ENCODE assay signal across 22 cellular contexts in genomic region chr18:63787673-63788072, GRCh38. TPM values are rescaled to one million over a fixed set of nuclear protein-coding genes. Genes with fewer than 3 reads are reported as not detected.
"Had no signal": no experiment of that assay in that cellular context is flagged by ENCODE, and none has a peak within 500 bp of the region (broad histone marks: within the 10 kb centered on the region; RNA-seq: fewer than 3 reads in every experiment).

No MANE protein-coding gene starts in this region.

- H3K9me3 Mint-ChIP-seq: activated CD4-positive, alpha-beta memory T cell treated with anti-CD3 and anti-CD28 coated beads for 36 hours; activated T-helper 1 cell treated with anti-CD3 and anti-CD28 coated beads, Interleukin-12 subunit alpha, Interleukin-12 subunit beta, Interleukin-2, Interleukin-4 antibody, amounts not matched to agents 30 ng/mL and 10 ng/mL and 1 ng/mL, durations not matched to agents 14 hours and 24 hours and 36 hours; dendritic cell treated with granulocyte-macrophage colony-stimulating factor and Interleukin-4, amounts not matched to agents 40 ng/mL and 50 ng/mL, for 4 days; mesothelial cell of epicardium; nephron progenitor cell; WTC11 had no signal

- H3K27ac Mint-ChIP-seq: activated CD4-positive, alpha-beta memory T cell treated with anti-CD3 and anti-CD28 coated beads for 36 hours; activated CD4-positive, alpha-beta T cell treated with anti-CD3 and anti-CD28 coated beads for 36 hours; activated naive CD8-positive, alpha-beta T cell; activated T-helper 1 cell treated with anti-CD3 and anti-CD28 coated beads, Interleukin-12 subunit alpha, Interleukin-12 subunit beta, Interleukin-2, Interleukin-4 antibody, amounts not matched to agents 30 ng/mL and 10 ng/mL and 1 ng/mL, durations not matched to agents 14 hours and 24 hours and 36 hours; dendritic cell treated with granulocyte-macrophage colony-stimulating factor and Interleukin-4, amounts not matched to agents 40 ng/mL and 50 ng/mL, for 4 days; effector memory CD8-positive, alpha-beta T cell; mesothelial cell of epicardium; nephron progenitor cell; WTC11 had no signal

- H3K36me3 ChIP-seq: cardiac muscle cell, tibial artery had no signal

- DNase-seq: activated CD4-positive, alpha-beta memory T cell treated with anti-CD3 and anti-CD28 coated beads for 36 hours; activated CD4-positive, alpha-beta T cell treated with anti-CD3 and anti-CD28 coated beads for 36 hours; activated T-cell treated with anti-CD3 and anti-CD28 coated beads for 4 hours; effector memory CD8-positive, alpha-beta T cell; hippocampal formation; nephron progenitor cell; nucleus accumbens; posterior cingulate gyrus; stimulated activated CD4-positive, alpha-beta T cell treated with anti-CD3 and anti-CD28 coated beads, Interleukin-1b, Interleukin-23, amount 100 ng/mL, for 48 hours; tibial artery had no signal

- H3K4me1 ChIP-seq: tibial artery had no signal

- H3K27me3 Mint-ChIP-seq: activated CD4-positive, alpha-beta memory T cell treated with anti-CD3 and anti-CD28 coated beads for 36 hours; activated CD4-positive, alpha-beta T cell treated with anti-CD3 and anti-CD28 coated beads for 36 hours; activated naive CD8-positive, alpha-beta T cell; effector memory CD8-positive, alpha-beta T cell had no signal

- H3K4me3 Mint-ChIP-seq: activated CD4-positive, alpha-beta memory T cell treated with anti-CD3 and anti-CD28 coated beads for 36 hours; activated CD4-positive, alpha-beta T cell treated with anti-CD3 and anti-CD28 coated beads for 36 hours; activated naive CD8-positive, alpha-beta T cell; activated T-helper 1 cell treated with anti-CD3 and anti-CD28 coated beads, Interleukin-12 subunit alpha, Interleukin-12 subunit beta, Interleukin-2, Interleukin-4 antibody, amounts not matched to agents 30 ng/mL and 10 ng/mL and 1 ng/mL, durations not matched to agents 14 hours and 24 hours and 36 hours; dendritic cell treated with granulocyte-macrophage colony-stimulating factor and Interleukin-4, amounts not matched to agents 40 ng/mL and 50 ng/mL, for 4 days; effector memory CD8-positive, alpha-beta T cell; mesothelial cell of epicardium; nephron progenitor cell; WTC11 had no signal

- H3K4me3 ChIP-seq: cardiac muscle cell, lung, tibial artery had no signal

- ATAC-seq: left lobe of liver, WTC11 had no signal

- H3K4me1 Mint-ChIP-seq: WTC11 had no signal

- H3K27me3 ChIP-seq: cardiac muscle cell, tibial artery had no signal

- H3K9me3 ChIP-seq: tibial artery had no signal

- H3K27ac ChIP-seq: cardiac muscle cell, tibial artery had no signal

- H3K36me3 Mint-ChIP-seq: activated CD4-positive, alpha-beta memory T cell treated with anti-CD3 and anti-CD28 coated beads for 36 hours; activated naive CD8-positive, alpha-beta T cell; mesothelial cell of epicardium; WTC11 had no signal

RNA-seq across cellular contexts. Expression of gene SERPINB7, which starts 12.5 kb away (rescaled TPM):
- total RNA-seq: activated CD4-positive, alpha-beta memory T cell treated with anti-CD3 and anti-CD28 coated beads for 36 hours; activated CD4-positive, alpha-beta T cell treated with anti-CD3 and anti-CD28 coated beads for 36 hours; activated T-helper 1 cell treated with anti-CD3 and anti-CD28 coated beads, Interleukin-12 subunit alpha, Interleukin-12 subunit beta, Interleukin-2, Interleukin-4 antibody, amounts not matched to agents 30 ng/mL and 10 ng/mL and 1 ng/mL, durations not matched to agents 14 hours and 24 hours and 36 hours; cardiac muscle cell; chondrocyte; left lobe of liver; subcutaneous adipose tissue; T-helper 2 cell treated with Interferon-gamma antibody and Interleukin-4, amounts not matched to agents 100 ng/mL and 5 ng/mL, for 36 hours; urinary bladder; WTC11 had no signal
